Comparison of ENCODE assay signal across 1 cellular context in the genomic region with DNA sequence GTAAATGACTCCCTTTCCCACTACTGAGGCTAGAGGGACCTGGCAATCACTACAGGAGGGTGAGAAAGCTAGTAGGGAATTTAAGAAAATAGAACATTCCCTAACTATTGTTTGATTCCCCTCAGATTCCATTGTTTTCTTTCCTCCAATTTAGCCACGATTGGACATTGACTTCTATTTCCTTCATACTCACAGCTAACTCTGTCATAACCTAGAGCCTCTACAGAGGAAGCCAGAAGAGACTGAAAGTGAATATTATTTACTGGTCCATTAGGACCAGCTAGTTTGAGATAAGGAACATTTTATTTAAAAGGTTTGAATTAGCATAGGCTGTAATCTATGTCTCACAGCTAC.
TF ChIP-seq lines count a peak whose summit lies in the region.

No MANE protein-coding gene starts in this region.

TF ChIP-seq in A549, 52 proteins besides CTCF, POLR2A, EP300 and RAD21:
- TF ChIP-seq CHD2 (IDR thresholded peaks at IDR 0.05; ENCODE audit: low read length, partially characterized antibody) (no peak), MAX (IDR thresholded peaks at IDR 0.05) (no peak)
TF ChIP-seq in A549: peak in this region for 0.
